ENCODE assay signal across 1 cellular context in genomic region chr12:6042447-6042846, GRCh38.
TF ChIP-seq lines count a peak whose summit lies in the region.

No MANE protein-coding gene starts in this region.

TF ChIP-seq in HepG2, 621 proteins besides CTCF, POLR2A, EP300 and RAD21 (continued from another document):
- no peak for TF ChIP-seq SNAPC4 (CRISPR knock-in tag; IDR thresholded peaks at IDR 0.05)
- TF ChIP-seq CREBL2 (CRISPR knock-in tag; IDR thresholded peaks at IDR 0.05; ENCODE audit: borderline replicate concordance): no peak
- no peak for TF ChIP-seq ZFP1 (CRISPR knock-in tag; IDR thresholded peaks at IDR 0.05)
- no peak for TF ChIP-seq ZNF768 (CRISPR knock-in tag; IDR thresholded peaks at IDR 0.05)
- TF ChIP-seq, protein P1, sequence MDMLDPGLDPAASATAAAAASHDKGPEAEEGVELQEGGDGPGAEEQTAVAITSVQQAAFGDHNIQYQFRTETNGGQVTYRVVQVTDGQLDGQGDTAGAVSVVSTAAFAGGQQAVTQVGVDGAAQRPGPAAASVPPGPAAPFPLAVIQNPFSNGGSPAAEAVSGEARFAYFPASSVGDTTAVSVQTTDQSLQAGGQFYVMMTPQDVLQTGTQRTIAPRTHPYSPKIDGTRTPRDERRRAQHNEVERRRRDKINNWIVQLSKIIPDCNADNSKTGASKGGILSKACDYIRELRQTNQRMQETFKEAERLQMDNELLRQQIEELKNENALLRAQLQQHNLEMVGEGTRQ (IDR thresholded peaks at IDR 0.05; ENCODE audit: low read depth, low read length): peak; percentile 41; the same call in 1 of the 2 replicates
- TF ChIP-seq, protein P1 (CRISPR knock-in tag; IDR thresholded peaks at IDR 0.05; ENCODE audit: borderline replicate concordance): no peak
- TF ChIP-seq RBM22 (optimal IDR thresholded peaks at IDR 0.05; ENCODE audit: low read length): no peak
TF ChIP-seq in HepG2: peak in this region for 2.
